In the genomic region with DNA sequence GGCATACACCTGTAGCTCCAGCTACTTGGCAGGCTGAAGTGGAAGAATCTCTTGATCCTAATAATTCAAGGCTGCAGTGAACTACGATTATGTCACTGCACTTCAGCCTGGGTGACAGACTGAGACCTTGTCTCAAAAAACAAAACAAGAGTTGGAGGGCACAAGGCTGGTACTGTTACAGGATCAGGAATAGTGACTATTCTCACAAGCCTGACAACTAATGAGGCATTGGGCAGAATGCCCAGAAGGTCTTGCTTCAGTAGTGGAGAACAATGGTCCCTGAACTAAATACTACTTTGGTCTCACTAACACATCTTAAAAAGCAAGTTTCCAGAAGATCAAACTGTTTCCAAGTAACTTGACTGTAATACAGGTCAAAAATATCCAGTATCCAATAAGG, we compare ENCODE assay signal across 14 cellular contexts.
A peak's percentile ranks its signal among the peaks of the same experiment; 100 is the strongest.
DNase-seq lines count a peak whose midpoint lies in the region; ATAC-seq and TF ChIP-seq lines count a peak whose summit lies in the region.
"Had no signal": no experiment of that assay in that cellular context is flagged by ENCODE, and none has a peak within 500 bp of the region (broad histone marks: within the 10 kb centered on the region; RNA-seq: fewer than 3 reads in every experiment).

No MANE protein-coding gene starts in this region.

- no peak overlapping the region for H3K27ac ChIP-seq in adrenal gland
- H3K27ac ChIP-seq: right atrium auricular region had no signal

- no peaks in the 10 kb centered on the region for H3K36me3 Mint-ChIP-seq in stimulated activated memory B cell treated with anti-CD40 and anti-IgM and Interleukin-4, amounts not matched to agents 10 μg/mL and 1 μg/mL and 100 μg/mL, for 72 hours
- H3K36me3 Mint-ChIP-seq: memory B cell had no signal

- H3K4me1 ChIP-seq in adrenal gland (replicated peaks in 1 of 2) = no peaks in the 10 kb centered on the region
- H3K4me1 ChIP-seq: right atrium auricular region had no signal

- intact Hi-C loops in adrenal gland (cut with DNase I) = no loop called here

- no peaks in the 10 kb centered on the region for H3K4me1 Mint-ChIP-seq in stimulated activated memory B cell treated with anti-CD40 and anti-IgM and Interleukin-4, amounts not matched to agents 10 μg/mL and 1 μg/mL and 100 μg/mL, for 72 hours
- H3K4me1 Mint-ChIP-seq: B cell, memory B cell had no signal

- no peak for TF ChIP-seq CTCF in adrenal gland (IDR thresholded peaks at IDR 0.05)

- no peak overlapping the region for H3K4me3 Mint-ChIP-seq in stimulated activated memory B cell treated with anti-CD40 and anti-IgM and Interleukin-4, amounts not matched to agents 10 μg/mL and 1 μg/mL and 100 μg/mL, for 72 hours
- H3K4me3 Mint-ChIP-seq: B cell, memory B cell had no signal

- ATAC-seq in HG02885 (IDR thresholded peaks at IDR 0.05; ENCODE audit: poor library complexity, unreplicated experiment) (no peak), HG03108 (IDR thresholded peaks at IDR 0.05; ENCODE audit: unreplicated experiment) (no peak)
- no peak for ATAC-seq in stimulated activated memory B cell treated with anti-CD40 and anti-IgM and Interleukin-4, amounts not matched to agents 10 μg/mL and 1 μg/mL and 100 μg/mL, for 72 hours
- ATAC-seq: K562 had no signal

- H3K27me3 ChIP-seq in adrenal gland = no peaks in the 10 kb centered on the region
- H3K27me3 ChIP-seq: right atrium auricular region had no signal

- H3K36me3 ChIP-seq in adrenal gland (replicated peaks in 1 of 2) = no peaks in the 10 kb centered on the region
- H3K36me3 ChIP-seq: right atrium auricular region had no signal

- DNase-seq in COR-L47 (lab: John Stamatoyannopoulos, UW) = peak; percentile 88
- peak; percentile 20 for DNase-seq in NCI-H1694 treated with DMSO at 0.1 percent for 48 hours (lab: John Stamatoyannopoulos, UW)
- peak in 5 of 7 donors; percentile 23 to 45 (median 34) for DNase-seq in adrenal gland
- DNase-seq in glomerular visceral epithelial cell (ENCODE audit: extremely low spot score) = peak; percentile 54
- no peak for DNase-seq in KG1 (lab: John Stamatoyannopoulos, UW)
- DNase-seq: activated CD4-positive, CD25-positive, alpha-beta regulatory T cell treated with anti-CD3 and anti-CD28 coated beads, Interleukin-2, amount 50 U/mL, for 72 hours; SHP77 had no signal

- H3K27ac Mint-ChIP-seq in stimulated activated memory B cell treated with anti-CD40 and anti-IgM and Interleukin-4, amounts not matched to agents 10 μg/mL and 1 μg/mL and 100 μg/mL, for 72 hours = no peak overlapping the region
- H3K27ac Mint-ChIP-seq: B cell, memory B cell had no signal

- no peak overlapping the region for H3K4me3 ChIP-seq in adrenal gland
- H3K4me3 ChIP-seq: K562, right atrium auricular region had no signal

- 20 to 67% (median 36%) methylated on average over 1 of the region's 1 CpG for WGBS in adrenal gland, 4 donors

- H3K9me3 ChIP-seq in adrenal gland (replicated peaks in 1 of 3) = peaks cover 0 to 5% (median 0%) of the 10 kb centered on the region in 3 donors
- H3K9me3 ChIP-seq: right atrium auricular region had no signal

- H3K9me3 Mint-ChIP-seq in stimulated activated memory B cell treated with anti-CD40 and anti-IgM and Interleukin-4, amounts not matched to agents 10 μg/mL and 1 μg/mL and 100 μg/mL, for 72 hours = no peaks in the 10 kb centered on the region
- H3K9me3 Mint-ChIP-seq: memory B cell had no signal

- no peak for TF ChIP-seq POLR2A in adrenal gland (IDR thresholded peaks at IDR 0.05)

- peaks cover 25% of the 10 kb centered on the region for H3K27me3 Mint-ChIP-seq in stimulated activated memory B cell treated with anti-CD40 and anti-IgM and Interleukin-4, amounts not matched to agents 10 μg/mL and 1 μg/mL and 100 μg/mL, for 72 hours
